ENCODE assay signal across 9 cellular contexts in genomic region chr14:68549057-68549421, GRCh38.
A peak's percentile ranks its signal among the peaks of the same experiment; 100 is the strongest.
DNase-seq lines count a peak whose midpoint lies in the region; ATAC-seq, FAIRE-seq and TF ChIP-seq lines count a peak whose summit lies in the region.
"Had no signal": no experiment of that assay in that cellular context is flagged by ENCODE, and none has a peak within 500 bp of the region (broad histone marks: within the 10 kb centered on the region; RNA-seq: fewer than 3 reads in every experiment).

No MANE protein-coding gene starts in this region.

- TF ChIP-seq POLR2A in body of pancreas (IDR thresholded peaks at IDR 0.05), result no peak

- 79 to 83% methylated on average over 1 of the region's 1 CpG for WGBS in body of pancreas, 2 donors

- no peak for ATAC-seq in body of pancreas

- intact Hi-C loops in body of pancreas (cut with DNase I) (no loop called here), kidney (cut with DNase I) (loop anchor here (10.0 kb wide), 1 partner anchor 246 kb away; the partner anchor contains the start of gene ZFP36L1)

- DNase-seq in body of pancreas (no peak), kidney (no peak), UCSD-AML1 (lab: John Stamatoyannopoulos, UW; ENCODE audit: unreplicated experiment) (no peak), ureter (ENCODE audit: low spot score) (no peak), OCI-M2 (lab: John Stamatoyannopoulos, UW; ENCODE audit: unreplicated experiment) (no peak), GM13976 (ENCODE audit: low spot score) (no peak)
- DNase-seq: left cardiac atrium had no signal

- H3K27ac ChIP-seq in HEK293 (ENCODE audit: extremely low read depth, low read depth, low read length) (peak overlapping the region; percentile 70), body of pancreas (peak overlapping the region; percentile 65 to 73 (median 70)), kidney (ENCODE audit: low read depth in 2 of 2, low read length in 2 of 2) (peak overlapping the region; percentile 87 to 94), temporal lobe (ENCODE audit: low read depth, low read length) (peak overlapping the region; percentile 67)

- H3K27me3 ChIP-seq in body of pancreas, result no peaks in the 10 kb centered on the region

- H3K4me3 ChIP-seq in HEK293 (ENCODE audit: low read depth, low read length), result no peak overlapping the region
- no peak overlapping the region for H3K4me3 ChIP-seq in body of pancreas
- no peak overlapping the region for H3K4me3 ChIP-seq in kidney (ENCODE audit: low read length in 2 of 2)

- CTCF ChIA-PET in HEK293 (lab: Yijun Ruan, JAX), result no interaction called here

- no peaks in the 10 kb centered on the region for H3K36me3 ChIP-seq in HEK293 (ENCODE audit: control insufficient read depth in 2 of 2, insufficient read depth in 1 of 2, low read length in 2 of 2)
- H3K36me3 ChIP-seq in body of pancreas (replicated peaks in 1 of 2; ENCODE audit: insufficient read depth in 1 of 2, low read depth in 2 of 2), result no peaks in the 10 kb centered on the region
- no peaks in the 10 kb centered on the region for H3K36me3 ChIP-seq in kidney (ENCODE audit: control insufficient read depth in 1 of 2, insufficient read depth in 2 of 2, low read length in 2 of 2)

- TF ChIP-seq CTCF in HEK293 (tag by site-specific recombination; IDR thresholded peaks at IDR 0.05), result no peak
- no peak for TF ChIP-seq CTCF in body of pancreas (IDR thresholded peaks at IDR 0.05)
- TF ChIP-seq CTCF in kidney (IDR thresholded peaks at IDR 0.05; ENCODE audit: borderline replicate concordance, extremely low read depth, insufficient read depth), result no peak
- TF ChIP-seq CTCF in GM13976 (IDR thresholded peaks at IDR 0.05; ENCODE audit: borderline replicate concordance, control extremely low read depth, extremely low read depth, insufficient read depth, missing control alignments), result no peak

- in situ Hi-C loops in GM13976 (cut with MboI; ENCODE audit: low sequenced_read_pairs, unreplicated experiment), result no loop called here

- H3K9me3 ChIP-seq in HEK293 (ENCODE audit: control insufficient read depth, insufficient read depth, low read depth, low read length) (no peaks in the 10 kb centered on the region), body of pancreas (no peaks in the 10 kb centered on the region), kidney (ENCODE audit: control insufficient read depth in 1 of 2, low read length in 2 of 2) (no peaks in the 10 kb centered on the region)

- POLR2A ChIA-PET in HEK293 (lab: Yijun Ruan, JAX), result interaction anchor here (0.5 to 0.7 kb wide), 2 partner anchors 8 to 244 kb away, joined by 3 to 9 read pairs; partner anchors contain the start of gene ZFP36L1

- peak overlapping the region in 1 of 2 donors; percentile 31 for H3K9ac ChIP-seq in kidney (ENCODE audit: low read length in 2 of 2)

- H3K4me1 ChIP-seq in HEK293 (ENCODE audit: control insufficient read depth, insufficient read depth, low read length), result peaks cover 15% of the 10 kb centered on the region
- peaks cover 45% of the 10 kb centered on the region for H3K4me1 ChIP-seq in body of pancreas
- H3K4me1 ChIP-seq in kidney (ENCODE audit: control insufficient read depth in 1 of 2, insufficient read depth in 1 of 2, low read depth in 1 of 2, low read length in 2 of 2), result peaks cover 30 to 48% of the 10 kb centered on the region in 2 donors

- no peak for FAIRE-seq in kidney (lab: Jason Lieb, UNC)

TF ChIP-seq in HEK293, 187 proteins besides CTCF, POLR2A, EP300 and RAD21:
- peak; percentile 9; the same call in 1 of the 2 replicates for TF ChIP-seq WT1 (tag by site-specific recombination; IDR thresholded peaks at IDR 0.05)
- TF ChIP-seq PRDM10 (tag by site-specific recombination; IDR thresholded peaks at IDR 0.05), result peak; percentile 64
- TF ChIP-seq PBX3 (CRISPR knock-in tag; IDR thresholded peaks at IDR 0.05), result no peak
- TF ChIP-seq ZNF837 (tag by site-specific recombination; IDR thresholded peaks at IDR 0.05), result no peak
TF ChIP-seq in HEK293: peak in this region for 2.
